In the genomic region with DNA sequence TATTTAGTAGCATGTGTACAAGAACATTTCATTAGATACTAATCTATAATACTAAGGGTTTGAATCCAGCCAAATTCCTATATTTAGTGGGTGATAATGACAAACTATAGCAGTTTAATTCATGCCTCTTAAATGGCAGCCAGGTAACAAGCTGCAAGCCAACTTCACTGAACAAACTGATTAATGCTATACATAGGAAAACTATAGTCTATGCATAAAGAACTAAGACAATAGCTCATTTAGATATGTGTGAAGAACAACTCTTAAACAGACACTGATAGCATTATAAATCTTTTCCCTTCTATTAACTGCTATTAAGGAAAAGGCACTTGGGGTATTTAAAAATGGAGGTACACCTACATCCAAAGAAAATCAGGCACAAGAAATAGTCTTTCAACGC, we compare ENCODE assay signal across 21 cellular contexts.
"Had no signal": no experiment of that assay in that cellular context is flagged by ENCODE, and none has a peak within 500 bp of the region (broad histone marks: within the 10 kb centered on the region; RNA-seq: fewer than 3 reads in every experiment).

No MANE protein-coding gene starts in this region.

- H3K9me3 ChIP-seq: gastroesophageal sphincter, transverse colon, vagina had no signal

- DNase-seq: activated CD4-positive, alpha-beta T cell treated with anti-CD3 and anti-CD28 coated beads, Interleukin-2, amount 10 ng/mL, durations not matched to agents 24 days and 14 days; activated CD4-positive, CD25-positive, alpha-beta regulatory T cell; activated CD8-positive, alpha-beta T cell treated with anti-CD3 and anti-CD28 coated beads for 36 hours; activated naive CD4-positive, alpha-beta T cell treated with Interleukin-2 at 50 U/mL for 16 hours; activated naive CD8-positive, alpha-beta T cell treated with anti-CD3 and anti-CD28 coated beads, Interleukin-2, amount 10 ng/mL, durations not matched to agents 7 days and 5 days; activated T-cell treated with anti-CD3 and anti-CD28 coated beads, Interleukin-2, amount 50 U/mL, for 1 hour; aorta; effector CD4-positive, alpha-beta T cell; mammary epithelial cell; nephron progenitor cell; occipital lobe; right cardiac atrium; stimulated activated CD4-positive, alpha-beta T cell treated with anti-CD3 and anti-CD28 coated beads, Interleukin-4, amount 100 ng/mL, for 24 hours; T-cell; transverse colon had no signal

- H3K36me3 ChIP-seq: gastroesophageal sphincter, transverse colon, vagina had no signal

- H3K27me3 ChIP-seq: gastroesophageal sphincter, transverse colon, vagina had no signal

- ATAC-seq: activated CD8-positive, alpha-beta T cell treated with anti-CD3 and anti-CD28 coated beads for 36 hours; activated T-helper 17 cell treated with anti-CD3 and anti-CD28 coated beads, Interleukin-2, amount 50 U/mL, for 72 hours; gastroesophageal sphincter; stimulated activated effector memory CD8-positive, alpha-beta T cell treated with anti-CD3 and anti-CD28 coated beads, Interleukin-12 subunit alpha, Interleukin-12 subunit beta, amount 100 ng/mL, for 72 hours; T-cell had no signal

- H3K4me3 ChIP-seq: coronary artery, gastroesophageal sphincter, smooth muscle cell, transverse colon, vagina had no signal
